In genomic region chr12:119988440-119988787, GRCh38 we compare ENCODE assay signal across 8 cellular contexts. TPM values are rescaled to one million over a fixed set of nuclear protein-coding genes. Genes with fewer than 3 reads are reported as not detected.
DNase-seq lines count a peak whose midpoint lies in the region; ATAC-seq and TF ChIP-seq lines count a peak whose summit lies in the region.

No MANE protein-coding gene starts in this region.

- H3K36me3 Mint-ChIP-seq in HFFc6 (ENCODE audit: low read depth) = no peaks in the 10 kb centered on the region

- ATAC-seq in omental fat pad (ENCODE audit: low FRiP score) = peak; percentile 69
- no peak for ATAC-seq in GM21717 (IDR thresholded peaks at IDR 0.05; ENCODE audit: unreplicated experiment)
- no peak for ATAC-seq in GM21786 (IDR thresholded peaks at IDR 0.05; ENCODE audit: unreplicated experiment)

- no peak overlapping the region for H3K27ac Mint-ChIP-seq in HFFc6

- H3K9me3 Mint-ChIP-seq in HFFc6 = no peaks in the 10 kb centered on the region

- peak overlapping the region; percentile 79 for H3K4me3 Mint-ChIP-seq in HFFc6

- H3K27me3 Mint-ChIP-seq in HFFc6 (ENCODE audit: insufficient read depth) = peaks cover 22% of the 10 kb centered on the region

- peaks cover 8% of the 10 kb centered on the region; the same call in 1 of the 2 replicates for H3K4me1 Mint-ChIP-seq in HFFc6 (ENCODE audit: low read depth)

- DNase-seq in DMS114 treated with DMSO at 0.1 percent for 48 hours (lab: John Stamatoyannopoulos, UW; ENCODE audit: unreplicated experiment) (peak; percentile 74), HFFc6 (peak; percentile 29), SK-MEL-5 (ENCODE audit: low read depth, low spot score) (peak; percentile 73), fibroblast of gingiva (ENCODE audit: low read depth) (peak; percentile 7), omental fat pad (ENCODE audit: low spot score) (peak; percentile 30), LoVo (ENCODE audit: low spot score) (no peak)

- TF ChIP-seq CTCF in HFFc6 (IDR thresholded peaks at IDR 0.05) (peak; percentile 44), omental fat pad (IDR thresholded peaks at IDR 0.05) (no peak)

- in situ Hi-C loops in SK-MEL-5 (cut with HindIII; ENCODE audit: low pct_unique_long_range_greater_than_20kb, low sequenced_read_pairs) = no loop called here

RNA-seq across cellular contexts. Expression of gene BICDL1, which starts 0.6 kb away (rescaled TPM):
- total RNA-seq in HFFc6 (2021; fragmentation: NEBNext Ultra II Directional; extraction: Animal tissue kit (Norgen Biotek cat#: 25700)) = under 1 TPM in 1 of 6 experiments, not detected in 5; 0.05 TPM
- 7.7 and 10.2 TPM in 2 replicates for total RNA-seq in SK-MEL-5 (2014; rRNA removed; shearing (Covaris generic))
- polyA plus RNA-seq in SK-MEL-5 (2015; cell fraction: cytosol; rRNA removed) = 18.7 and 24.0 TPM in 2 replicates
- 34.5 and 51.9 TPM in 2 replicates for polyA plus RNA-seq in SK-MEL-5 (2015; cell fraction: nucleus; rRNA removed)
- total RNA-seq in omental fat pad = 100 to 1,000 TPM in 1 of 4 donors, 10 to 100 TPM in 2, not detected in 1; 58.6 to 219 (median 61.6) TPM
